ENCODE assay signal across 25 cellular contexts in genomic region chr18:58569490-58569911, GRCh38. TPM values are rescaled to one million over a fixed set of nuclear protein-coding genes. Genes with fewer than 3 reads are reported as not detected.
DNase-seq lines count a peak whose midpoint lies in the region; ATAC-seq and TF ChIP-seq lines count a peak whose summit lies in the region.
"Had no signal": no experiment of that assay in that cellular context is flagged by ENCODE, and none has a peak within 500 bp of the region (broad histone marks: within the 10 kb centered on the region; RNA-seq: fewer than 3 reads in every experiment).

No MANE protein-coding gene starts in this region.

- H3K9me3 Mint-ChIP-seq in chondrocyte (ENCODE audit: low read depth): no peaks in the 10 kb centered on the region
- H3K9me3 Mint-ChIP-seq: activated T-helper 17 cell treated with anti-CD3 and anti-CD28 coated beads, Interleukin-2, amount 50 U/mL, for 72 hours; CD8-positive, alpha-beta memory T cell; memory B cell had no signal

- peak overlapping the region; percentile 68 for H3K14ac ChIP-seq in IMR-90 (replicated peaks; ENCODE audit: low read depth, low read length)

- H4K5ac ChIP-seq in IMR-90 (ENCODE audit: low read depth, low read length): peak overlapping the region; percentile 55; the same call in 1 of the 2 replicates

- H3K4me1 ChIP-seq in IMR-90 (ENCODE audit: control insufficient read depth, insufficient read depth, low read length) (peaks cover 20% of the 10 kb centered on the region), prostate gland (replicated peaks) (peaks cover 4% of the 10 kb centered on the region), upper lobe of left lung (no peaks in the 10 kb centered on the region)

- H4K20me1 ChIP-seq in IMR-90 (ENCODE audit: insufficient read depth, low read length): peaks cover 8% of the 10 kb centered on the region; the same call in 1 of the 2 replicates

- H3K27ac ChIP-seq in IMR-90 (ENCODE audit: insufficient read depth, low read length) (no peak overlapping the region; the same call in 1 of the 2 replicates), prostate gland (peak overlapping the region in 1 of 2 donors; percentile 69), upper lobe of left lung (no peak overlapping the region)
- H3K27ac ChIP-seq: esophagus squamous epithelium, ovary, sigmoid colon, SJSA1 had no signal

- H3K27me3 ChIP-seq in IMR-90 (ENCODE audit: control insufficient read depth, insufficient read depth, low read length) (no peaks in the 10 kb centered on the region), prostate gland (replicated peaks; ENCODE audit: insufficient read depth) (no peaks in the 10 kb centered on the region), upper lobe of left lung (no peaks in the 10 kb centered on the region)
- H3K27me3 ChIP-seq: esophagus squamous epithelium, ovary, sigmoid colon, SJSA1 had no signal

- peak overlapping the region; percentile 20; the same call in 1 of the 2 replicates for H2BK120ac ChIP-seq in IMR-90 (ENCODE audit: low read depth, low read length)

- no peak overlapping the region for H2AK9ac ChIP-seq in IMR-90 (replicated peaks; ENCODE audit: low read depth, low read length, poor library complexity)

- TF ChIP-seq EP300 in upper lobe of left lung (IDR thresholded peaks at IDR 0.05): no peak

- peak overlapping the region; percentile 64; the same call in 1 of the 2 replicates for H2AK5ac ChIP-seq in IMR-90 (ENCODE audit: low read depth, low read length)

- H2BK15ac ChIP-seq in IMR-90 (ENCODE audit: low read depth, low read length): peak overlapping the region; percentile 71; the same call in 2 of the 3 replicates

- H3K4me3 Mint-ChIP-seq in chondrocyte (ENCODE audit: unreplicated experiment): no peak overlapping the region
- H3K4me3 Mint-ChIP-seq: activated CD4-positive, alpha-beta T cell treated with anti-CD3 and anti-CD28 coated beads, Interleukin-2, amount 10 ng/mL, durations not matched to agents 7 days and 5 days; activated naive CD8-positive, alpha-beta T cell; activated T-helper 17 cell treated with anti-CD3 and anti-CD28 coated beads, Interleukin-2, amount 50 U/mL, for 72 hours; CD8-positive, alpha-beta memory T cell; endodermal cell; memory B cell had no signal

- 0 out of 2 replicates have a peak overlapping the region, but pooled peaks have one; percentile 3 for H3K23ac ChIP-seq in IMR-90 (ENCODE audit: low read depth, low read length)

- dilution Hi-C loops in IMR-90 (cut with HindIII; ENCODE audit: low sequenced_read_pairs, unreplicated experiment): no loop called here

- H3K79me1 ChIP-seq in IMR-90 (ENCODE audit: low read depth in 1 of 2, low read length in 2 of 2): peaks cover 18 to 67% of the 10 kb centered on the region in 2 experiments

- peaks cover 27% of the 10 kb centered on the region for H3K9me1 ChIP-seq in IMR-90 (ENCODE audit: insufficient read depth, low read length)

- in situ Hi-C loops in IMR-90 (cut with MboI; ENCODE audit: low sequenced_read_pairs): no loop called here

- H4K8ac ChIP-seq in IMR-90 (ENCODE audit: low read depth in 2 of 2, low read length in 2 of 2): peak overlapping the region in 1 of 2 experiments; percentile 60; a peak in 1 of 4 replicates

- no peak for TF ChIP-seq RAD21 in IMR-90 (IDR thresholded peaks at IDR 0.05; ENCODE audit: low read length)

- H3K27me3 Mint-ChIP-seq in chondrocyte (ENCODE audit: low read depth): no peaks in the 10 kb centered on the region
- H3K27me3 Mint-ChIP-seq: activated CD4-positive, alpha-beta T cell treated with anti-CD3 and anti-CD28 coated beads, Interleukin-2, amount 10 ng/mL, durations not matched to agents 7 days and 5 days; activated naive CD8-positive, alpha-beta T cell; activated T-helper 17 cell treated with anti-CD3 and anti-CD28 coated beads, Interleukin-2, amount 50 U/mL, for 72 hours; memory B cell had no signal

- H2BK20ac ChIP-seq in IMR-90 (ENCODE audit: low read depth, low read length): peak overlapping the region; percentile 47; the same call in 1 of the 2 replicates

- no TSS peak for BruUV-seq in IMR-90 (replicated peaks; lab: Mats Ljungman, UMichigan)

- intact Hi-C loops in IMR-90 (cut with micrococcal nuclease) (no loop called here), prostate gland (cut with DNase I) (no loop called here)

- CTCF ChIA-PET in IMR-90 (lab: Yijun Ruan, JAX): no interaction called here

- no peak overlapping the region for H3K9ac ChIP-seq in IMR-90 (ENCODE audit: low read depth, low read length)

- peak overlapping the region; percentile 52; the same call in 1 of the 2 replicates for H4K91ac ChIP-seq in IMR-90 (ENCODE audit: insufficient read depth, low read depth, low read length)

- WGBS in IMR-90 (ENCODE audit: extremely low coverage in 2 of 2, insufficient read length in 1 of 2), 2 experiments: 91% methylated on average over 7 of the region's 8 CpGs; no CpG with 5 or more reads in 1 of the 2 experiments
- WGBS in prostate gland: 75% methylated on average over 8 of the region's 8 CpGs
- WGBS in upper lobe of left lung, 2 donors: 90 to 97% methylated on average over 8 of the region's 8 CpGs

- TF ChIP-seq POLR2A in IMR-90 (IDR thresholded peaks at IDR 0.05; ENCODE audit: low read depth, low read length): no peak
- no peak for TF ChIP-seq POLR2A in prostate gland (IDR thresholded peaks at IDR 0.05)
- TF ChIP-seq POLR2A in upper lobe of left lung (IDR thresholded peaks at IDR 0.05): no peak

- no peak overlapping the region for H3K4me2 ChIP-seq in IMR-90 (ENCODE audit: low read depth, low read length)

- peak; percentile 24 for DNase-seq in ELF-1 (ENCODE audit: low read depth, low spot score)
- DNase-seq in IMR-90: no peak
- DNase-seq in chondrocyte (ENCODE audit: low spot score): no peak
- peak; percentile 26 for DNase-seq in prostate gland (ENCODE audit: low spot score)
- DNase-seq in activated CD4-positive, alpha-beta T cell treated with anti-CD3 and anti-CD28 coated beads for 48 hours: no peak
- DNase-seq in upper lobe of left lung: no peak
- no peak for DNase-seq in HUDEP-2 (lab: John Stamatoyannopoulos, UW; ENCODE audit: unreplicated experiment in 76 of 76)
- DNase-seq: activated CD4-positive, alpha-beta T cell treated with anti-CD3 and anti-CD28 coated beads, Interleukin-2, amount 10 ng/mL, durations not matched to agents 7 days and 5 days; CD8-positive, alpha-beta memory T cell; DMS53; endodermal cell; esophagus squamous epithelium; Kasumi-1; NCI-H1092; NCI-H2029; NCI-H446; ovary; sigmoid colon; substantia nigra; T-helper 1 cell had no signal

- peak overlapping the region; percentile 55 for H3K18ac ChIP-seq in IMR-90 (ENCODE audit: low read depth, low read length)

- no peak overlapping the region for H3K56ac ChIP-seq in IMR-90 (ENCODE audit: extremely low read depth, insufficient read depth, low read length)

- H3K4ac ChIP-seq in IMR-90 (ENCODE audit: low read depth, low read length): peak overlapping the region; percentile 58; the same call in 1 of the 2 replicates

- ATAC-seq in IMR-90 (ENCODE audit: low read depth) (no peak), upper lobe of left lung (ENCODE audit: low FRiP score in 2 of 2) (no peak)

- peaks cover 74% of the 10 kb centered on the region for H3K4me1 Mint-ChIP-seq in chondrocyte (ENCODE audit: low read depth)
- H3K4me1 Mint-ChIP-seq: activated CD4-positive, alpha-beta T cell treated with anti-CD3 and anti-CD28 coated beads, Interleukin-2, amount 10 ng/mL, durations not matched to agents 7 days and 5 days had no signal

- H3K27ac Mint-ChIP-seq in chondrocyte (ENCODE audit: unreplicated experiment): peak overlapping the region; percentile 54
- H3K27ac Mint-ChIP-seq: activated CD4-positive, alpha-beta T cell treated with anti-CD3 and anti-CD28 coated beads, Interleukin-2, amount 10 ng/mL, durations not matched to agents 7 days and 5 days; activated naive CD8-positive, alpha-beta T cell; activated T-helper 17 cell treated with anti-CD3 and anti-CD28 coated beads, Interleukin-2, amount 50 U/mL, for 72 hours; CD8-positive, alpha-beta memory T cell; endodermal cell; memory B cell had no signal

- H3K9me3 ChIP-seq in IMR-90 (ENCODE audit: control insufficient read depth, insufficient read depth, low read length) (no peaks in the 10 kb centered on the region), prostate gland (no peaks in the 10 kb centered on the region), upper lobe of left lung (no peaks in the 10 kb centered on the region)
- H3K9me3 ChIP-seq: esophagus squamous epithelium, ovary, sigmoid colon, SJSA1 had no signal

- POLR2A ChIA-PET in IMR-90 (lab: Charles Lee; ENCODE audit: unreplicated experiment): no interaction called here

- TF ChIP-seq CTCF in IMR-90 (conservative IDR thresholded peaks at IDR 0.05; ENCODE audit: low read depth, low read length): no peak
- no peak for TF ChIP-seq CTCF in chondrocyte (IDR thresholded peaks at IDR 0.05)
- no peak for TF ChIP-seq CTCF in prostate gland (IDR thresholded peaks at IDR 0.05)
- no peak for TF ChIP-seq CTCF in upper lobe of left lung (IDR thresholded peaks at IDR 0.05)

- H3K36me3 Mint-ChIP-seq in chondrocyte (ENCODE audit: low read depth): no peaks in the 10 kb centered on the region
- H3K36me3 Mint-ChIP-seq: CD8-positive, alpha-beta memory T cell; memory B cell had no signal

- no peak overlapping the region for H2AFZ ChIP-seq in IMR-90 (replicated peaks; ENCODE audit: low read length, poor library complexity)

- H2BK5ac ChIP-seq in IMR-90 (ENCODE audit: low read depth, low read length, poor library complexity, severe bottlenecking): peak overlapping the region; percentile 24

- peaks cover 4% of the 10 kb centered on the region; the same call in 1 of the 2 replicates for H3K36me3 ChIP-seq in IMR-90 (ENCODE audit: control insufficient read depth, insufficient read depth, low read length)
- H3K36me3 ChIP-seq in prostate gland: no peaks in the 10 kb centered on the region
- H3K36me3 ChIP-seq in upper lobe of left lung: no peaks in the 10 kb centered on the region
- H3K36me3 ChIP-seq: esophagus squamous epithelium, ovary, sigmoid colon had no signal

- H3K4me3 ChIP-seq in IMR-90 (ENCODE audit: insufficient read depth, low read depth, low read length): no peak overlapping the region
- H3K4me3 ChIP-seq in prostate gland: no peak overlapping the region
- H3K4me3 ChIP-seq in upper lobe of left lung: no peak overlapping the region
- H3K4me3 ChIP-seq: esophagus squamous epithelium, GM12878, ovary, sigmoid colon, SJSA1 had no signal

TF ChIP-seq in IMR-90, 13 proteins besides CTCF, POLR2A, EP300 and RAD21 (continues in another document):
- TF ChIP-seq MXI1 (IDR thresholded peaks at IDR 0.05; ENCODE audit: borderline replicate concordance, low read depth, low read length) (no peak), SMC3 (IDR thresholded peaks at IDR 0.05; ENCODE audit: low read depth, low read length) (no peak), BHLHE40 (IDR thresholded peaks at IDR 0.05; ENCODE audit: low read depth, low read length) (no peak), CEBPB (IDR thresholded peaks at IDR 0.05; ENCODE audit: low read depth, low read length) (peak; percentile 55), MAFK (IDR thresholded peaks at IDR 0.05; ENCODE audit: low read depth, low read length) (no peak)

RNA-seq across cellular contexts. Expression of gene ALPK2, which starts 59.4 kb away (rescaled TPM):
- 81.7 and 89.1 TPM in 2 replicates for total RNA-seq in IMR-90 (2012; rRNA removed)
- 28.0 and 33.7 TPM in 2 replicates for polyA plus RNA-seq in IMR-90 (2012; rRNA removed)
- polyA plus RNA-seq in IMR-90 (2012; cell fraction: cytosol; rRNA removed): 4.9 and 5.7 TPM in 2 replicates
- polyA plus RNA-seq in IMR-90 (2012; cell fraction: nucleus; rRNA removed; ENCODE audit: low replicate concordance): 29.8 and 206 TPM in 2 replicates
- 26.4 to 50.1 TPM (median 46.4 TPM) in 3 replicates for total RNA-seq in chondrocyte
- total RNA-seq in prostate gland: under 1 TPM; 0.09 to 0.34 TPM
- 1 to 10 TPM in 2 of 6 donors, under 1 TPM in 3, not detected in 1; 0.07 to 1.7 (median 0.34) TPM for total RNA-seq in upper lobe of left lung
- total RNA-seq: activated CD4-positive, alpha-beta T cell treated with anti-CD3 and anti-CD28 coated beads, Interleukin-2, amount 10 ng/mL, durations not matched to agents 7 days and 5 days had no signal

Comparison
In these comparisons a context has a peak if more than half of its experiments do, and no peak if none do; other contexts are left out.
1. DNase-seq: peak in ELF-1 (single experiment) and prostate gland (single experiment); none in IMR-90 (single experiment), chondrocyte (single experiment), activated CD4-positive, alpha-beta T cell treated with anti-CD3 and anti-CD28 coated beads for 48 hours (single experiment), upper lobe of left lung (0 of 2) and HUDEP-2 (0 of 76).
2. RNA of gene ALPK2, which starts 59.4 kb away (total RNA-seq): 81.7 to 89.1 TPM in IMR-90 and 26.4 to 50.1 TPM in chondrocyte; 0.07 to 1.7 TPM in upper lobe of left lung and 0.09 to 0.34 TPM in prostate gland; every median in the first group is over 10 times any median in the second.